In genomic region chr19:39481676-39482075, GRCh38 we compare ENCODE assay signal across 8 cellular contexts. TPM values are rescaled to one million over a fixed set of nuclear protein-coding genes. Genes with fewer than 3 reads are reported as not detected.
DNase-seq lines count a peak whose midpoint lies in the region; ATAC-seq, FAIRE-seq and TF ChIP-seq lines count a peak whose summit lies in the region.

No MANE protein-coding gene starts in this region.

- no peak for TF ChIP-seq POLR2A in GM12878 (IDR thresholded peaks at IDR 0.05; ENCODE audit: low read depth, low read length)

- H3K9ac ChIP-seq in GM12878 (ENCODE audit: control insufficient read depth, insufficient read depth, low read length), result peak overlapping the region; percentile 96

- peaks cover 31% of the 10 kb centered on the region for H3K4me1 Mint-ChIP-seq in activated naive CD4-positive, alpha-beta T cell treated with anti-CD3 and anti-CD28 coated beads, Interleukin-2, amount 50 U/mL, for 24 hours
- H3K4me1 Mint-ChIP-seq in type B pancreatic cell (ENCODE audit: unreplicated experiment), result peaks cover 22% of the 10 kb centered on the region

- peak overlapping the region; percentile 94 for H3K27ac Mint-ChIP-seq in activated naive CD4-positive, alpha-beta T cell treated with anti-CD3 and anti-CD28 coated beads, Interleukin-2, amount 50 U/mL, for 24 hours
- peak overlapping the region; percentile 92 for H3K27ac Mint-ChIP-seq in type B pancreatic cell

- peaks cover 7% of the 10 kb centered on the region for H3K36me3 Mint-ChIP-seq in activated naive CD4-positive, alpha-beta T cell treated with anti-CD3 and anti-CD28 coated beads, Interleukin-2, amount 50 U/mL, for 24 hours
- H3K36me3 Mint-ChIP-seq in type B pancreatic cell, result peaks cover 8% of the 10 kb centered on the region

- 92% methylated on average over 10 of the region's 11 CpGs for WGBS in GM12878 (ENCODE audit: insufficient coverage, insufficient replicate concordance, low lambda C conversion rate, missing lambda C conversion rate)

- no peak for DNase-seq in activated naive CD4-positive, alpha-beta T cell treated with anti-CD3 and anti-CD28 coated beads, Interleukin-2, amount 50 U/mL, for 16 hours
- DNase-seq in GM12878 (ENCODE audit: low read depth, low spot score), result no peak
- DNase-seq in lower lobe of right lung, result no peak
- no peak for DNase-seq in type B pancreatic cell (ENCODE audit: extremely low spot score, unreplicated experiment)
- DNase-seq in midbrain (lab: John Stamatoyannopoulos, UW), result no peak
- DNase-seq in NCI-H2081 (lab: John Stamatoyannopoulos, UW), result no peak

- H3K4me3 Mint-ChIP-seq in activated naive CD4-positive, alpha-beta T cell treated with anti-CD3 and anti-CD28 coated beads, Interleukin-2, amount 50 U/mL, for 24 hours, result peak overlapping the region; percentile 93
- H3K4me3 Mint-ChIP-seq in type B pancreatic cell, result peak overlapping the region; percentile 95

- peak overlapping the region; percentile 91; the same call in 1 of the 2 replicates for H3K27ac ChIP-seq in GM12878 (ENCODE audit: control insufficient read depth, insufficient read depth)
- no peak overlapping the region for H3K27ac ChIP-seq in lower lobe of right lung

- POLR2A ChIA-PET in GM12878 (lab: Charles Lee), result no interaction called here

- H4K20me1 ChIP-seq in GM12878 (ENCODE audit: control insufficient read depth, insufficient read depth), result no peaks in the 10 kb centered on the region

- intact Hi-C loops in GM12878 (cut with micrococcal nuclease; ENCODE audit: unreplicated experiment) (no loop called here), lower lobe of right lung (cut with DNase I) (no loop called here)

- H3K4me3 ChIP-seq in GM12878 (peak overlapping the region; percentile 87), lower lobe of right lung (peak overlapping the region; percentile 99)

- H3K4me1 ChIP-seq in GM12878 (ENCODE audit: control insufficient read depth, insufficient read depth, low read length) (peaks cover 6% of the 10 kb centered on the region), lower lobe of right lung (peaks cover 21% of the 10 kb centered on the region)

- peak overlapping the region; percentile 93 for H3K4me2 ChIP-seq in GM12878 (ENCODE audit: control insufficient read depth, insufficient read depth)

- no peak for FAIRE-seq in GM12878 (lab: Jason Lieb, UNC)

- RAD21 ChIA-PET in GM12878 (lab: Charles Lee; ENCODE audit: unreplicated experiment), result no interaction called here

- no peak for TF ChIP-seq CTCF in GM12878 (IDR thresholded peaks at IDR 0.05 in 2 of 3, conservative IDR thresholded peaks at IDR 0.05 in 1 of 3; ENCODE audit: control insufficient read depth in 2 of 3, extremely low read depth in 1 of 3, insufficient read depth in 1 of 3, low read depth in 3 of 3, low read length in 3 of 3)
- TF ChIP-seq CTCF in lower lobe of right lung (IDR thresholded peaks at IDR 0.05), result no peak
- TF ChIP-seq CTCF in type B pancreatic cell (conservative IDR thresholded peaks at IDR 0.05), result no peak

- BruUV-seq in GM12878 (replicated peaks; lab: Mats Ljungman, UMichigan), result no TSS peak

- CTCF ChIA-PET in GM12878 (lab: Yijun Ruan, JAX), result interaction anchor here (0.6 to 1.0 kb wide), 2 partner anchors 46 to 51 kb away, joined by 3 read pairs; partner anchors contain the start of gene RPS16

- no peak for TF ChIP-seq RAD21 in GM12878 (IDR thresholded peaks at IDR 0.05; ENCODE audit: insufficient read depth, low read depth, low read length)

- no peaks in the 10 kb centered on the region for H3K27me3 Mint-ChIP-seq in activated naive CD4-positive, alpha-beta T cell treated with anti-CD3 and anti-CD28 coated beads, Interleukin-2, amount 50 U/mL, for 24 hours
- no peaks in the 10 kb centered on the region for H3K27me3 Mint-ChIP-seq in type B pancreatic cell

- no peaks in the 10 kb centered on the region for H3K9me3 Mint-ChIP-seq in activated naive CD4-positive, alpha-beta T cell treated with anti-CD3 and anti-CD28 coated beads, Interleukin-2, amount 50 U/mL, for 24 hours
- no peaks in the 10 kb centered on the region for H3K9me3 Mint-ChIP-seq in type B pancreatic cell

- H3K9me3 ChIP-seq in GM12878 (replicated peaks; ENCODE audit: control insufficient read depth, insufficient read depth, low read length), result no peaks in the 10 kb centered on the region
- H3K9me3 ChIP-seq in lower lobe of right lung, result no peaks in the 10 kb centered on the region

- no peak for TF ChIP-seq EP300 in GM12878 (IDR thresholded peaks at IDR 0.05; ENCODE audit: borderline replicate concordance in 1 of 2, control insufficient read depth in 1 of 2, low read depth in 2 of 2, low read length in 2 of 2)

- H3K79me2 ChIP-seq in GM12878 (ENCODE audit: control insufficient read depth, insufficient read depth, low read length), result peaks cover 22% of the 10 kb centered on the region

- in situ Hi-C loops in GM12878 (cut with MboI), result no loop called here

- ATAC-seq in GM12878 (no peak), lower lobe of right lung (no peak), HG02870 (IDR thresholded peaks at IDR 0.05; ENCODE audit: unreplicated experiment) (no peak)

- SMC1A ChIA-PET in GM12878 (lab: Charles Lee; ENCODE audit: uncharacterized antibody, unreplicated experiment), result no interaction called here

- H3K36me3 ChIP-seq in GM12878 (ENCODE audit: control insufficient read depth in 2 of 2, insufficient read depth in 2 of 2, low read length in 1 of 2) (peaks cover 5 to 10% of the 10 kb centered on the region in 2 experiments; a peak in 3 of 4 replicates), lower lobe of right lung (peaks cover 41% of the 10 kb centered on the region)

- no peaks in the 10 kb centered on the region for H3K27me3 ChIP-seq in GM12878 (replicated peaks in 1 of 2; ENCODE audit: control insufficient read depth in 2 of 2, insufficient read depth in 2 of 2, low read length in 1 of 2)
- no peaks in the 10 kb centered on the region for H3K27me3 ChIP-seq in lower lobe of right lung (ENCODE audit: low read depth)

- no peak overlapping the region for H2AFZ ChIP-seq in GM12878 (ENCODE audit: control insufficient read depth, low read depth, low read length)

RNA-seq across cellular contexts. Expression of gene TIMM50, which starts 1.0 kb away (rescaled TPM):
- total RNA-seq in GM12878 (2013; cell fraction: nucleolus; rRNA removed), result 49.3 and 62.8 TPM in 2 replicates
- total RNA-seq in GM12878 (2014; rRNA removed) (106 and 113 TPM in 2 replicates), GM12878 (2014; rRNA removed; fragmentation: Illumina TruSeq; extraction: Trizol) (55.9 and 59.3 TPM in 2 replicates), GM12878 (2021) (92.0 and 95.5 TPM in 2 replicates), lower lobe of right lung (44.0 TPM), type B pancreatic cell (ENCODE audit: low replicate concordance) (63.6 and 82.2 TPM in 2 replicates)
- 26.5 TPM for polyA plus RNA-seq in GM12878 (2011; ENCODE audit: low read depth)
- polyA plus RNA-seq in GM12878 (2011; rRNA removed) (93.2 and 106 TPM in 2 replicates), GM12878 (2014; fragmentation: Illumina TruSeq; extraction: Trizol) (43.7 and 68.4 TPM in 2 replicates), GM12878 (2014; fragmentation: Nextera tagmentation; extraction: Ambion mirVana) (10 to 100 TPM; 15.6 to 34.7 TPM), GM12878 (2014; rRNA removed) (109 and 112 TPM in 2 replicates), GM12878 (2016; fragmentation: Nextera tagmentation; extraction: Ambion mirVana) (100 to 1,000 TPM; 133 to 146 TPM)
- polyA plus RNA-seq in GM12878 (2011; cell fraction: cytosol; rRNA removed), result 119 and 144 TPM in 2 replicates
- polyA plus RNA-seq in GM12878 (2011; cell fraction: nucleus; rRNA removed), result 99.5 and 132 TPM in 2 replicates
- 46.8 and 66.1 TPM in 2 replicates for polyA plus RNA-seq in GM12878 (2012)
- polyA minus RNA-seq in GM12878 (2011; rRNA and poly(A)+ RNA removed), result 62.7 and 88.2 TPM in 2 replicates
- 31.9 and 36.6 TPM in 2 replicates for polyA minus RNA-seq in GM12878 (2011; cell fraction: cytosol; rRNA and poly(A)+ RNA removed)
- 22.1 and 40.0 TPM in 2 replicates for polyA minus RNA-seq in GM12878 (2011; cell fraction: nucleus; rRNA and poly(A)+ RNA removed)

RNA-seq across cellular contexts. Expression of gene DLL3, which starts 17.1 kb away (rescaled TPM):
- total RNA-seq in GM12878 (2013; cell fraction: nucleolus; rRNA removed), result 3.2 and 4.2 TPM in 2 replicates
- total RNA-seq in GM12878 (2014; rRNA removed) (1.5 and 2.0 TPM in 2 replicates), GM12878 (2014; rRNA removed; fragmentation: Illumina TruSeq; extraction: Trizol) (0.36 and 0.41 TPM in 2 replicates), GM12878 (2021) (0.93 and 1.3 TPM in 2 replicates), lower lobe of right lung (not detected), type B pancreatic cell (ENCODE audit: low replicate concordance) (0.74 and 2.7 TPM in 2 replicates)
- polyA plus RNA-seq in GM12878 (2011; ENCODE audit: low read depth), result 0.18 TPM
- polyA plus RNA-seq in GM12878 (2011; rRNA removed) (0.58 and 0.64 TPM in 2 replicates), GM12878 (2014; fragmentation: Illumina TruSeq; extraction: Trizol) (0.06 and 0.22 TPM in 2 replicates), GM12878 (2014; fragmentation: Nextera tagmentation; extraction: Ambion mirVana) (under 1 TPM; 0.18 to 0.57 TPM), GM12878 (2014; rRNA removed) (1.5 and 1.9 TPM in 2 replicates), GM12878 (2016; fragmentation: Nextera tagmentation; extraction: Ambion mirVana) (1 to 10 TPM; 1.4 to 1.6 TPM)
- 1.2 and 1.3 TPM in 2 replicates for polyA plus RNA-seq in GM12878 (2011; cell fraction: cytosol; rRNA removed)
- polyA plus RNA-seq in GM12878 (2011; cell fraction: nucleus; rRNA removed), result 2.0 and 2.1 TPM in 2 replicates
- 0.58 and 0.62 TPM in 2 replicates for polyA plus RNA-seq in GM12878 (2012)
- polyA minus RNA-seq in GM12878 (2011; rRNA and poly(A)+ RNA removed), result 0.46 and 0.66 TPM in 2 replicates
- 1.0 TPM in 1 of 2 replicates, not detected in the other for polyA minus RNA-seq in GM12878 (2011; cell fraction: cytosol; rRNA and poly(A)+ RNA removed)
- 0.85 and 1.6 TPM in 2 replicates for polyA minus RNA-seq in GM12878 (2011; cell fraction: nucleus; rRNA and poly(A)+ RNA removed)

RNA-seq across cellular contexts. Expression of gene SELENOV, which starts 33.3 kb away (rescaled TPM):
- not detected in 2 replicates for total RNA-seq in GM12878 (2013; cell fraction: nucleolus; rRNA removed)
- total RNA-seq in GM12878 (2014; rRNA removed), result not detected in 2 replicates
- not detected in 2 replicates for total RNA-seq in GM12878 (2014; rRNA removed; fragmentation: Illumina TruSeq; extraction: Trizol)
- total RNA-seq in GM12878 (2021), result not detected in 2 replicates
- not detected for polyA plus RNA-seq in GM12878 (2011; ENCODE audit: low read depth)
- polyA plus RNA-seq in GM12878 (2011; rRNA removed), result not detected in 2 replicates
- not detected in 2 replicates for polyA plus RNA-seq in GM12878 (2011; cell fraction: cytosol; rRNA removed)
- not detected in 2 replicates for polyA plus RNA-seq in GM12878 (2011; cell fraction: nucleus; rRNA removed)
- not detected in 2 replicates for polyA plus RNA-seq in GM12878 (2012)
- not detected in 2 replicates for polyA plus RNA-seq in GM12878 (2014; fragmentation: Illumina TruSeq; extraction: Trizol)
- not detected for polyA plus RNA-seq in GM12878 (2014; fragmentation: Nextera tagmentation; extraction: Ambion mirVana)
- polyA plus RNA-seq in GM12878 (2014; rRNA removed), result not detected in 2 replicates
- not detected for polyA plus RNA-seq in GM12878 (2016; fragmentation: Nextera tagmentation; extraction: Ambion mirVana)
- not detected in 2 replicates for polyA minus RNA-seq in GM12878 (2011; rRNA and poly(A)+ RNA removed)
- polyA minus RNA-seq in GM12878 (2011; cell fraction: cytosol; rRNA and poly(A)+ RNA removed), result not detected in 2 replicates
- not detected in 2 replicates for polyA minus RNA-seq in GM12878 (2011; cell fraction: nucleus; rRNA and poly(A)+ RNA removed)
- not detected for total RNA-seq in lower lobe of right lung
- 1.1 TPM in 1 of 2 replicates, not detected in the other for total RNA-seq in type B pancreatic cell (ENCODE audit: low replicate concordance)

RNA-seq across cellular contexts. Expression of gene SUPT5H, which starts 36.3 kb away (rescaled TPM):
- total RNA-seq in GM12878 (2013; cell fraction: nucleolus; rRNA removed), result 120 and 136 TPM in 2 replicates
- 87.8 and 93.6 TPM in 2 replicates for total RNA-seq in GM12878 (2014; rRNA removed)
- 48.9 and 51.5 TPM in 2 replicates for total RNA-seq in GM12878 (2014; rRNA removed; fragmentation: Illumina TruSeq; extraction: Trizol)
- total RNA-seq in GM12878 (2021), result 119 and 138 TPM in 2 replicates
- polyA plus RNA-seq in GM12878 (2011; ENCODE audit: low read depth), result 145 TPM
- polyA plus RNA-seq in GM12878 (2011; rRNA removed), result 43.2 and 64.5 TPM in 2 replicates
- polyA plus RNA-seq in GM12878 (2011; cell fraction: cytosol; rRNA removed), result 78.1 and 85.9 TPM in 2 replicates
- 277 and 358 TPM in 2 replicates for polyA plus RNA-seq in GM12878 (2011; cell fraction: nucleus; rRNA removed)
- polyA plus RNA-seq in GM12878 (2012), result 121 and 139 TPM in 2 replicates
- 58.7 and 88.1 TPM in 2 replicates for polyA plus RNA-seq in GM12878 (2014; fragmentation: Illumina TruSeq; extraction: Trizol)
- polyA plus RNA-seq in GM12878 (2014; fragmentation: Nextera tagmentation; extraction: Ambion mirVana), result 10 to 100 TPM; 27.2 to 75.0 TPM
- 79.1 and 87.0 TPM in 2 replicates for polyA plus RNA-seq in GM12878 (2014; rRNA removed)
- 100 to 1,000 TPM; 188 to 194 TPM for polyA plus RNA-seq in GM12878 (2016; fragmentation: Nextera tagmentation; extraction: Ambion mirVana)
- 63.9 and 89.8 TPM in 2 replicates for polyA minus RNA-seq in GM12878 (2011; rRNA and poly(A)+ RNA removed)
- polyA minus RNA-seq in GM12878 (2011; cell fraction: cytosol; rRNA and poly(A)+ RNA removed), result 38.8 and 43.0 TPM in 2 replicates
- polyA minus RNA-seq in GM12878 (2011; cell fraction: nucleus; rRNA and poly(A)+ RNA removed), result 42.1 and 76.8 TPM in 2 replicates
- 108 TPM for total RNA-seq in lower lobe of right lung
- 142 and 144 TPM in 2 replicates for total RNA-seq in type B pancreatic cell (ENCODE audit: low replicate concordance)

RNA-seq across cellular contexts. Expression of gene RPS16, which starts 45.9 kb away (rescaled TPM):
- 10.8 and 16.1 TPM in 2 replicates for total RNA-seq in GM12878 (2013; cell fraction: nucleolus; rRNA removed)
- total RNA-seq in GM12878 (2014; rRNA removed) (1,897 and 2,276 TPM in 2 replicates), GM12878 (2014; rRNA removed; fragmentation: Illumina TruSeq; extraction: Trizol) (144 and 148 TPM in 2 replicates), GM12878 (2021) (3,603 and 3,713 TPM in 2 replicates), lower lobe of right lung (1,586 TPM), type B pancreatic cell (ENCODE audit: low replicate concordance) (2,174 and 2,175 TPM in 2 replicates)
- 5,627 TPM for polyA plus RNA-seq in GM12878 (2011; ENCODE audit: low read depth)
- polyA plus RNA-seq in GM12878 (2011; rRNA removed) (1,202 and 1,881 TPM in 2 replicates), GM12878 (2014; fragmentation: Illumina TruSeq; extraction: Trizol) (1,250 and 2,410 TPM in 2 replicates), GM12878 (2014; fragmentation: Nextera tagmentation; extraction: Ambion mirVana) (1,000 to 10,000 TPM; 3,810 to 4,177 TPM), GM12878 (2014; rRNA removed) (4,404 and 4,810 TPM in 2 replicates), GM12878 (2016; fragmentation: Nextera tagmentation; extraction: Ambion mirVana) (1,000 to 10,000 TPM; 1,821 to 1,829 TPM)
- 7,530 and 7,949 TPM in 2 replicates for polyA plus RNA-seq in GM12878 (2011; cell fraction: cytosol; rRNA removed)
- 2,024 and 2,282 TPM in 2 replicates for polyA plus RNA-seq in GM12878 (2011; cell fraction: nucleus; rRNA removed)
- 5,175 and 6,218 TPM in 2 replicates for polyA plus RNA-seq in GM12878 (2012)
- 1,788 and 3,301 TPM in 2 replicates for polyA minus RNA-seq in GM12878 (2011; rRNA and poly(A)+ RNA removed)
- polyA minus RNA-seq in GM12878 (2011; cell fraction: cytosol; rRNA and poly(A)+ RNA removed), result 1,375 and 1,377 TPM in 2 replicates
- 333 and 402 TPM in 2 replicates for polyA minus RNA-seq in GM12878 (2011; cell fraction: nucleus; rRNA and poly(A)+ RNA removed)
